Comparison of ENCODE assay signal across 9 cellular contexts in genomic region chr20:46350201-46350985, GRCh38. TPM values are rescaled to one million over a fixed set of nuclear protein-coding genes. Genes with fewer than 3 reads are reported as not detected.
DNase-seq lines count a peak whose midpoint lies in the region; ATAC-seq, FAIRE-seq and TF ChIP-seq lines count a peak whose summit lies in the region.
"Had no signal": no experiment of that assay in that cellular context is flagged by ENCODE, and none has a peak within 500 bp of the region (broad histone marks: within the 10 kb centered on the region; RNA-seq: fewer than 3 reads in every experiment).

No MANE protein-coding gene starts in this region.

- no peaks in the 10 kb centered on the region for H3K27me3 ChIP-seq in Loucy (ENCODE audit: insufficient read depth, low read length, poor library complexity, severe bottlenecking)
- H3K27me3 ChIP-seq in astrocyte (ENCODE audit: insufficient read depth, low read length), result peaks cover under 1% of the 10 kb centered on the region

- H3K9me2 ChIP-seq in Loucy (replicated peaks; ENCODE audit: low read depth, low read length), result no peaks in the 10 kb centered on the region

- peaks cover 3% of the 10 kb centered on the region for H3K9me3 Mint-ChIP-seq in astrocyte (ENCODE audit: unreplicated experiment)

- H3K36me3 ChIP-seq in Loucy (ENCODE audit: insufficient read depth, low read length) (no peaks in the 10 kb centered on the region), astrocyte (ENCODE audit: insufficient read depth, low read length) (peaks cover 3% of the 10 kb centered on the region), mesodermal cell (ENCODE audit: control insufficient read depth, insufficient read depth, low read length) (peaks cover 39% of the 10 kb centered on the region)

- H3K36me3 Mint-ChIP-seq in astrocyte (ENCODE audit: low read depth, unreplicated experiment), result peaks cover 15% of the 10 kb centered on the region

- H2AFZ ChIP-seq in Loucy (ENCODE audit: low read length) (no peak overlapping the region), astrocyte (ENCODE audit: low read depth, low read length) (peak overlapping the region; percentile 55)

- H3K4me1 ChIP-seq in Loucy (ENCODE audit: insufficient read depth, low read length, poor library complexity, severe bottlenecking), result peaks cover 19% of the 10 kb centered on the region
- peaks cover 23% of the 10 kb centered on the region for H3K4me1 ChIP-seq in astrocyte (ENCODE audit: insufficient read depth, low read length)
- peaks cover 32% of the 10 kb centered on the region for H3K4me1 ChIP-seq in mesodermal cell (ENCODE audit: control insufficient read depth, insufficient read depth, low read length, poor library complexity, severe bottlenecking)

- peak; percentile 60 for ATAC-seq in GM19397 (IDR thresholded peaks at IDR 0.05; ENCODE audit: unreplicated experiment)
- no peak for ATAC-seq in GM18873 (IDR thresholded peaks at IDR 0.05; ENCODE audit: low FRiP score, unreplicated experiment)

- no peaks in the 10 kb centered on the region for H4K20me1 ChIP-seq in Loucy (ENCODE audit: insufficient read depth, low read length, poor library complexity, severe bottlenecking)
- no peaks in the 10 kb centered on the region for H4K20me1 ChIP-seq in astrocyte (ENCODE audit: insufficient read depth, low read length)

- H3K27ac ChIP-seq in astrocyte (ENCODE audit: low read depth, low read length) (peak overlapping the region; percentile 92), mesodermal cell (ENCODE audit: low read depth, low read length, severe bottlenecking) (peak overlapping the region; percentile 98)

- H3K4me3 ChIP-seq in Loucy (ENCODE audit: low read length, poor library complexity, severe bottlenecking), result no peak overlapping the region
- H3K4me3 ChIP-seq in astrocyte (ENCODE audit: insufficient read depth, low read depth, low read length), result no peak overlapping the region
- no peak overlapping the region for H3K4me3 ChIP-seq in mesodermal cell (ENCODE audit: extremely low read depth, insufficient read depth, low read length, poor library complexity, severe bottlenecking)

- FAIRE-seq in astrocyte (lab: Jason Lieb, UNC), result no peak

- H3K79me2 ChIP-seq in Loucy (ENCODE audit: insufficient read depth, low read length) (no peaks in the 10 kb centered on the region), astrocyte (ENCODE audit: insufficient read depth, low read length) (no peaks in the 10 kb centered on the region)

- no peaks in the 10 kb centered on the region for H3F3A ChIP-seq in Loucy (ENCODE audit: low read depth)

- peak overlapping the region; percentile 44 for H3K9ac ChIP-seq in Loucy (ENCODE audit: low read depth, low read length, poor library complexity, severe bottlenecking)
- peak overlapping the region; percentile 84 for H3K9ac ChIP-seq in astrocyte (ENCODE audit: low read length)

- 26 to 34% methylated on average over 10 to 12 of the region's 13 CpGs for WGBS in mesodermal cell (ENCODE audit: insufficient coverage in 2 of 2), 2 experiments

- peak overlapping the region; percentile 98 for H3K27ac Mint-ChIP-seq in astrocyte (ENCODE audit: unreplicated experiment)

- DNase-seq in COLO668 (lab: John Stamatoyannopoulos, UW; ENCODE audit: unreplicated experiment) (peak; percentile 71), astrocyte (ENCODE audit: low read depth) (peak; percentile 94), NCI-H2107 (lab: John Stamatoyannopoulos, UW) (no peak), SK-N-DZ (ENCODE audit: low spot score) (no peak)

- no peak for TF ChIP-seq CTCF in Loucy (conservative IDR thresholded peaks at IDR 0.05; ENCODE audit: low read length)
- no peak for TF ChIP-seq CTCF in astrocyte (IDR thresholded peaks at IDR 0.05; ENCODE audit: insufficient read depth, low read depth, low read length)

- peaks cover 29% of the 10 kb centered on the region for H3K4me1 Mint-ChIP-seq in astrocyte (ENCODE audit: low read depth, unreplicated experiment)

- H3K4me2 ChIP-seq in Loucy (ENCODE audit: low read depth, low read length, poor library complexity, severe bottlenecking) (peak overlapping the region; percentile 52), astrocyte (ENCODE audit: low read length) (peak overlapping the region; percentile 80)

- peak overlapping the region; percentile 67 for H3K4me3 Mint-ChIP-seq in astrocyte (ENCODE audit: unreplicated experiment)

- H3K9me3 ChIP-seq in Loucy (ENCODE audit: insufficient read depth, low read depth, low read length) (no peaks in the 10 kb centered on the region), astrocyte (ENCODE audit: insufficient read depth, low read depth, low read length) (no peaks in the 10 kb centered on the region), mesodermal cell (ENCODE audit: control insufficient read depth, low read length) (no peaks in the 10 kb centered on the region)

- H3K27me3 Mint-ChIP-seq in astrocyte (ENCODE audit: low read depth, unreplicated experiment), result no peaks in the 10 kb centered on the region

RNA-seq across cellular contexts. Expression of gene CDH22, which starts 42.1 kb away (rescaled TPM):
- 0.17 TPM in 1 of 2 replicates, not detected in the other for total RNA-seq in astrocyte
- 0.29 TPM for polyA plus RNA-seq in mesodermal cell (2013, experiment 1 of 2)
- 0.15 TPM for polyA plus RNA-seq in mesodermal cell (2013, experiment 2 of 2)
- polyA plus RNA-seq in SK-N-DZ (2014; cell fraction: cytosol; rRNA removed), result 0.14 TPM in 1 of 2 replicates, not detected in the other
- polyA plus RNA-seq in SK-N-DZ (2014; cell fraction: nucleus; rRNA removed), result not detected in 2 replicates
- total RNA-seq: T-helper 1 cell treated with Interleukin-12 subunit alpha and Interleukin-12 subunit beta and Interleukin-4 antibody, amounts not matched to agents 30 ng/mL and 1 ng/mL, for 36 hours had no signal

RNA-seq across cellular contexts. Expression of gene ELMO2, which starts 56.0 kb away (rescaled TPM):
- 53.4 and 56.7 TPM in 2 replicates for total RNA-seq in astrocyte
- 39.6 TPM for polyA plus RNA-seq in mesodermal cell (2013, experiment 1 of 2)
- 31.6 TPM for polyA plus RNA-seq in mesodermal cell (2013, experiment 2 of 2)
- 36.8 and 43.4 TPM in 2 replicates for polyA plus RNA-seq in SK-N-DZ (2014; cell fraction: cytosol; rRNA removed)
- polyA plus RNA-seq in SK-N-DZ (2014; cell fraction: nucleus; rRNA removed), result 54.2 and 54.6 TPM in 2 replicates

Comparison
In these comparisons a context has a peak if more than half of its experiments do, and no peak if none do; other contexts are left out.
1. DNase-seq: peak in COLO668 (single experiment) and astrocyte (single experiment); none in NCI-H2107 (single experiment) and SK-N-DZ (single experiment).